Comparison of ENCODE assay signal across 8 cellular contexts in the genomic region with DNA sequence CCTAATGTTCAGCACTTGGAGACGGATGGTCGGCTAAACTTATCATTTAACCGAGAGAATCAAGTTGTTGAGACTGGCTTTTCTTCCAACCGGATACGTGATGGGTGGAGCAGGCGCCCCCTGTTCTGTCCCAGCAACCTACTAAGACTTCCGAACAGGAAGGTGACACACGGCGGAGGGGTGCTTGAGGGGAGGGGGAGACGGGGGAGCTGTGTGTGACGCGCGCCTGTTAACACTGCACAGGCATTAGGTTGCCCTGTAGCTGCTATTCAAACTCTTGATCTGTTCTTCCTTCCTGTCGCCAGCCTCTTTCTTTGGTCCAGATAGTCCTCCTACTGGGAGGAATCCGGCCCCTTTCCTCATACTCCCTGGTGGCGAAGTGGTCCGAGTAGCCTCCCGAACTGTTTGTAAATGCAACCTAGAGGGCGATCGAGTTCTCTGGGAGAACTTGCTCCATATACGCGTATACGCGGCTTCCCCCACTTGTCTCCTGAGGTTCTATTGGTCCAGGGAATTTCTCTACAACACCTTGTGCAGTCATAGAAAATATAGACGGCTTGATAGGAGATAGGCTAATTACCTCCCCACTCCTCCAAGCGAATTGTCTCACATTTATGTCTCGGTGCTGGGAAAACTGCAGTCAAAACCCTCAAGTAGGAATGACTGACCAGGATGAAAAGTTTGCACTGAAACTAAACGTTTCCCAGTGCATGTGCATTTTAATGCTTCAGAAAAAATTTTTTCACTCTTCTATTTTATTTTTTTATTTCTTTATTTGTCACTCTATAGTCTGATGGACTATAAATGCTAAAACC.
DNase-seq lines count a peak whose midpoint lies in the region; ATAC-seq and TF ChIP-seq lines count a peak whose summit lies in the region.

No MANE protein-coding gene starts in this region.

- POLR2A ChIA-PET in CD8-positive, alpha-beta memory T cell (lab: Charles Lee) = interaction anchor here (0.5 to 0.7 kb wide), 3 partner anchors 89 to 117 kb away, joined by 4 to 6 read pairs (median 4); no protein-coding TSS in a partner anchor
- POLR2A ChIA-PET in naive thymus-derived CD4-positive, alpha-beta T cell (lab: Charles Lee) = interaction anchor here (0.5 to 3.4 kb wide), 11 partner anchors 61 to 462 kb away, joined by 3 to 15 read pairs (median 3); a partner anchor contains a TSS

- TF ChIP-seq CTCF in fibroblast of pulmonary artery (IDR thresholded peaks at IDR 0.05; ENCODE audit: low read length, missing control alignments) = peak; percentile 89

- no peaks in the 10 kb centered on the region for H3K36me3 ChIP-seq in CD8-positive, alpha-beta memory T cell (ENCODE audit: insufficient read depth, low read length)
- peaks cover 0 to 3% (median 0%) of the 10 kb centered on the region in 3 experiments for H3K36me3 ChIP-seq in naive thymus-derived CD4-positive, alpha-beta T cell (ENCODE audit: control insufficient read depth in 2 of 3, insufficient read depth in 3 of 3, low read length in 3 of 3)

- H3K4me1 ChIP-seq in CD8-positive, alpha-beta memory T cell (ENCODE audit: insufficient read depth, low read length) = peaks cover 25% of the 10 kb centered on the region
- peaks cover 11 to 16% of the 10 kb centered on the region in 2 donors for H3K4me1 ChIP-seq in naive thymus-derived CD4-positive, alpha-beta T cell (ENCODE audit: control insufficient read depth in 2 of 2, insufficient read depth in 2 of 2, low read length in 2 of 2)

- peak overlapping the region; percentile 44 for H3K4me3 ChIP-seq in CD8-positive, alpha-beta memory T cell (ENCODE audit: low read length)
- peak overlapping the region; percentile 43 for H3K4me3 ChIP-seq in fibroblast of pulmonary artery (replicated peaks; ENCODE audit: low read depth, low read length)
- H3K4me3 ChIP-seq in naive thymus-derived CD4-positive, alpha-beta T cell (ENCODE audit: low read length) = peak overlapping the region; percentile 73

- H3K4me3 Mint-ChIP-seq in CD8-positive, alpha-beta memory T cell = peak overlapping the region; percentile 84 to 93 (median 90)
- peak overlapping the region; percentile 86 to 99 (median 96) for H3K4me3 Mint-ChIP-seq in naive thymus-derived CD4-positive, alpha-beta T cell

- DNase-seq in CD8-positive, alpha-beta memory T cell = peak; percentile 69 to 88 (median 79)
- DNase-seq in RPMI7951 (ENCODE audit: low read depth) (peak; percentile 95), fibroblast of pulmonary artery (ENCODE audit: low read depth) (peak; percentile 98), NCI-H2107 treated with DMSO at 0.1 percent for 48 hours (lab: John Stamatoyannopoulos, UW; ENCODE audit: unreplicated experiment) (no peak)
- DNase-seq in activated effector memory CD4-positive, alpha-beta T cell treated with Interleukin-2 at 50 U/mL for 16 hours = peak; percentile 77
- peak; percentile 46 to 91 (median 83) for DNase-seq in naive thymus-derived CD4-positive, alpha-beta T cell
- peak; percentile 55 to 77 for DNase-seq in stimulated activated CD8-positive, alpha-beta memory T cell treated with anti-CD3 and anti-CD28 coated beads, Interleukin-7, amount 100 ng/mL, for 48 hours (ENCODE audit: extremely low read depth in 1 of 2, low read depth in 1 of 2)

- CTCF ChIA-PET in CD8-positive, alpha-beta memory T cell (lab: Charles Lee) = interaction anchor here (0.6 to 6.0 kb wide), 12 partner anchors 14 to 762 kb away, joined by 3 to 54 read pairs (median 4); no protein-coding TSS in a partner anchor
- CTCF ChIA-PET in naive thymus-derived CD4-positive, alpha-beta T cell (lab: Charles Lee) = interaction anchor here (0.7 to 4.1 kb wide), 14 partner anchors 17 to 642 kb away, joined by 3 to 40 read pairs (median 4); a partner anchor contains a TSS

- H3K36me3 Mint-ChIP-seq in CD8-positive, alpha-beta memory T cell = peaks cover 0 to 8% (median 2%) of the 10 kb centered on the region in 3 donors
- H3K36me3 Mint-ChIP-seq in naive thymus-derived CD4-positive, alpha-beta T cell = peaks cover 0 to 5% (median 3%) of the 10 kb centered on the region in 5 donors

- no peaks in the 10 kb centered on the region for H3K27me3 ChIP-seq in CD8-positive, alpha-beta memory T cell (ENCODE audit: insufficient read depth, low read length, poor library complexity, severe bottlenecking)
- H3K27me3 ChIP-seq in naive thymus-derived CD4-positive, alpha-beta T cell (ENCODE audit: control insufficient read depth in 2 of 2, insufficient read depth in 2 of 2, low read length in 2 of 2) = no peaks in the 10 kb centered on the region

- no peaks in the 10 kb centered on the region for H3K9me3 ChIP-seq in CD8-positive, alpha-beta memory T cell (ENCODE audit: low read length)
- H3K9me3 ChIP-seq in naive thymus-derived CD4-positive, alpha-beta T cell (ENCODE audit: control insufficient read depth in 2 of 3, low read length in 3 of 3) = no peaks in the 10 kb centered on the region

- intact Hi-C loops in naive thymus-derived CD4-positive, alpha-beta T cell (cut with micrococcal nuclease) = loop anchor here (1.0 to 5.0 kb wide), 11 partner anchors 62 to 1704 kb away; a partner anchor contains a TSS

- no peaks in the 10 kb centered on the region for H3K27me3 Mint-ChIP-seq in CD8-positive, alpha-beta memory T cell
- no peaks in the 10 kb centered on the region for H3K27me3 Mint-ChIP-seq in naive thymus-derived CD4-positive, alpha-beta T cell

- H3K9me3 Mint-ChIP-seq in CD8-positive, alpha-beta memory T cell = no peaks in the 10 kb centered on the region
- peaks cover 0 to 2% (median 0%) of the 10 kb centered on the region in 11 donors for H3K9me3 Mint-ChIP-seq in naive thymus-derived CD4-positive, alpha-beta T cell

- H3K4me1 Mint-ChIP-seq in CD8-positive, alpha-beta memory T cell = peaks cover 29 to 42% (median 40%) of the 10 kb centered on the region in 3 donors
- H3K4me1 Mint-ChIP-seq in naive thymus-derived CD4-positive, alpha-beta T cell = peaks cover 24 to 53% (median 39%) of the 10 kb centered on the region in 7 donors

- peak overlapping the region; percentile 18 for H3K27ac ChIP-seq in CD8-positive, alpha-beta memory T cell (ENCODE audit: low read depth, low read length)
- H3K27ac ChIP-seq in naive thymus-derived CD4-positive, alpha-beta T cell (ENCODE audit: low read depth, low read length) = peak overlapping the region; percentile 79

- peak; percentile 15 for ATAC-seq in HG03354 (IDR thresholded peaks at IDR 0.05; ENCODE audit: poor library complexity, severe bottlenecking, unreplicated experiment)
- peak; percentile 74 for ATAC-seq in naive thymus-derived CD4-positive, alpha-beta T cell

- peak overlapping the region; percentile 72 to 100 (median 94) for H3K27ac Mint-ChIP-seq in CD8-positive, alpha-beta memory T cell
- H3K27ac Mint-ChIP-seq in naive thymus-derived CD4-positive, alpha-beta T cell = peak overlapping the region; percentile 90 to 99 (median 97)
